ENCODE assay signal across 1 cellular context in genomic region chr21:14075346-14076142, GRCh38.
TF ChIP-seq lines count a peak whose summit lies in the region.

No MANE protein-coding gene starts in this region.

TF ChIP-seq in HepG2, 621 proteins besides CTCF, POLR2A, EP300 and RAD21 (continued from another document):
- TF ChIP-seq ARID3A (IDR thresholded peaks at IDR 0.05; ENCODE audit: low read depth, low read length) (no peak), ADNP (CRISPR knock-in tag; IDR thresholded peaks at IDR 0.05) (no peak), ZSCAN9 (CRISPR knock-in tag; IDR thresholded peaks at IDR 0.05; ENCODE audit: borderline replicate concordance) (no peak), SIN3B (IDR thresholded peaks at IDR 0.05; ENCODE audit: low read length) (no peak), GZF1 (CRISPR knock-in tag; IDR thresholded peaks at IDR 0.05) (no peak), THYN1 (CRISPR knock-in tag; IDR thresholded peaks at IDR 0.05; ENCODE audit: borderline replicate concordance, low read depth) (no peak), SRSF4 (IDR thresholded peaks at IDR 0.05; ENCODE audit: low read depth, low read length, poor library complexity, severe bottlenecking) (no peak), SPEN (CRISPR knock-in tag; IDR thresholded peaks at IDR 0.05; ENCODE audit: low read depth) (no peak), ZKSCAN8 (CRISPR knock-in tag; IDR thresholded peaks at IDR 0.05; ENCODE audit: borderline replicate concordance) (no peak), CREB3 (CRISPR knock-in tag; IDR thresholded peaks at IDR 0.05) (no peak), MIXL1 (CRISPR knock-in tag; IDR thresholded peaks at IDR 0.05) (no peak)
